Comparison of ENCODE assay signal across 1 cellular context in the genomic region with DNA sequence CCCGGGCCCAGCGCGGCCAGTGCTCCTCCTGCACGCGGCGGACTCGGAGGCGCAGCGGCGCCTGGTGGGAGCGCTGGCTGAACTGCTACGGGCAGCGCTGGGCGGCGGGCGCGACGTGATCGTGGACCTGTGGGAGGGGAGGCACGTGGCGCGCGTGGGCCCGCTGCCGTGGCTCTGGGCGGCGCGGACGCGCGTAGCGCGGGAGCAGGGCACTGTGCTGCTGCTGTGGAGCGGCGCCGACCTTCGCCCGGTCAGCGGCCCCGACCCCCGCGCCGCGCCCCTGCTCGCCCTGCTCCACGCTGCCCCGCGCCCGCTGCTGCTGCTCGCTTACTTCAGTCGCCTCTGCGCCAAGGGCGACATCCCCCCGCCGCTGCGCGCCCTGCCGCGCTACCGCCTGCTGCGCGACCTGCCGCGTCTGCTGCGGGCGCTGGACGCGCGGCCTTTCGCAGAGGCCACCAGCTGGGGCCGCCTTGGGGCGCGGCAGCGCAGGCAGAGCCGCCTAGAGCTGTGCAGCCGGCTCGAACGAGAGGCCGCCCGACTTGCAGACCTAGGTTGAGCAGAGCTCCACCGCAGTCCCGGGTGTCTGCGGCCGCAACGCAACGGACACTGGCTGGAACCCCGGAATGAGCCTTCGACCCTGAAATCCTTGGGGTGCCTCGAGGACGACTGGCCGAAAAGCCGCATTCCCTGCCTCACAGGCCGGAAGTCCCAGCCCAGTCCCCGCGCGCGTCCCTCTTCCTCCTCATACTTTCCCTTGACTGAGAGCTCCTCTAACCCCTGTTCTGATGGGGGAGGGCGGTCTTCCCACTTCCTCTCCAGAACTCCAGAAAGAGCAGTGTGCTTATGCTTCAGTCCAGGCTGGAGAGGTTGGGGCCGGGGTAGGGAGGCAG.
TF ChIP-seq lines count a peak whose summit lies in the region.

No MANE protein-coding gene starts in this region.

TF ChIP-seq in K562, 482 proteins besides CTCF, POLR2A, EP300 and RAD21 (continues in another document):
- no peak for TF ChIP-seq GMEB1 (CRISPR knock-in tag; IDR thresholded peaks at IDR 0.05)
- TF ChIP-seq SETDB1 (IDR thresholded peaks at IDR 0.05; ENCODE audit: low read length): no peak
- no peak for TF ChIP-seq ZNF507 (tag; conservative IDR thresholded peaks at IDR 0.05)
- TF ChIP-seq PCBP2 (IDR thresholded peaks at IDR 0.05; ENCODE audit: low read depth, low read length, poor library complexity, severe bottlenecking): no peak
- no peak for TF ChIP-seq TRIM28 (IDR thresholded peaks at IDR 0.05)
- TF ChIP-seq MAFG (tag; conservative IDR thresholded peaks at IDR 0.05): no peak
- TF ChIP-seq, protein P1, sequence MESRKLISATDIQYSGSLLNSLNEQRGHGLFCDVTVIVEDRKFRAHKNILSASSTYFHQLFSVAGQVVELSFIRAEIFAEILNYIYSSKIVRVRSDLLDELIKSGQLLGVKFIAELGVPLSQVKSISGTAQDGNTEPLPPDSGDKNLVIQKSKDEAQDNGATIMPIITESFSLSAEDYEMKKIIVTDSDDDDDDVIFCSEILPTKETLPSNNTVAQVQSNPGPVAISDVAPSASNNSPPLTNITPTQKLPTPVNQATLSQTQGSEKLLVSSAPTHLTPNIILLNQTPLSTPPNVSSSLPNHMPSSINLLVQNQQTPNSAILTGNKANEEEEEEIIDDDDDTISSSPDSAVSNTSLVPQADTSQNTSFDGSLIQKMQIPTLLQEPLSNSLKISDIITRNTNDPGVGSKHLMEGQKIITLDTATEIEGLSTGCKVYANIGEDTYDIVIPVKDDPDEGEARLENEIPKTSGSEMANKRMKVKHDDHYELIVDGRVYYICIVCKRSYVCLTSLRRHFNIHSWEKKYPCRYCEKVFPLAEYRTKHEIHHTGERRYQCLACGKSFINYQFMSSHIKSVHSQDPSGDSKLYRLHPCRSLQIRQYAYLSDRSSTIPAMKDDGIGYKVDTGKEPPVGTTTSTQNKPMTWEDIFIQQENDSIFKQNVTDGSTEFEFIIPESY (CRISPR knock-in tag; IDR thresholded peaks at IDR 0.05): peak; percentile 87
- peak; percentile 67 for TF ChIP-seq POLR2G (IDR thresholded peaks at IDR 0.05; ENCODE audit: low read depth, low read length)
- no peak for TF ChIP-seq CREB1 (IDR thresholded peaks at IDR 0.05)
- 0 out of 2 replicates have a peak, but pooled peaks have one; percentile 17 for TF ChIP-seq CREB1 (CRISPR knock-in tag; IDR thresholded peaks at IDR 0.05)
- TF ChIP-seq PHF8 (IDR thresholded peaks at IDR 0.05; ENCODE audit: borderline replicate concordance, low read length): no peak
- TF ChIP-seq RBM14 (IDR thresholded peaks at IDR 0.05; ENCODE audit: borderline replicate concordance, insufficient read depth, low read depth, low read length): no peak
- no peak for TF ChIP-seq SMAD4 (CRISPR knock-in tag; conservative IDR thresholded peaks at IDR 0.05)
- peak; percentile 56; the same call in 1 of the 2 replicates for TF ChIP-seq RBFOX2 (IDR thresholded peaks at IDR 0.05; ENCODE audit: low read depth, low read length)
- TF ChIP-seq CLOCK (CRISPR knock-in tag; IDR thresholded peaks at IDR 0.05; ENCODE audit: borderline replicate concordance): no peak
- no peak for TF ChIP-seq XRCC5 (IDR thresholded peaks at IDR 0.05; ENCODE audit: low read depth, low read length)
- TF ChIP-seq SP1 (CRISPR knock-in tag; IDR thresholded peaks at IDR 0.05): no peak
- peak; percentile 53; the same call in 1 of the 2 replicates for TF ChIP-seq SPI1 (IDR thresholded peaks at IDR 0.05; ENCODE audit: borderline replicate concordance, low read depth, low read length)
- TF ChIP-seq RERE (CRISPR knock-in tag; IDR thresholded peaks at IDR 0.05; ENCODE audit: borderline replicate concordance): no peak
- TF ChIP-seq TFAP4 (CRISPR knock-in tag; IDR thresholded peaks at IDR 0.05; ENCODE audit: borderline replicate concordance): peak; percentile 27; the same call in 1 of the 2 replicates
- peak in 1 of 2 experiments; percentile 2 for TF ChIP-seq E2F6 (IDR thresholded peaks at IDR 0.05; ENCODE audit: borderline replicate concordance in 1 of 2, extremely low read depth in 1 of 2, insufficient read depth in 1 of 2, insufficient read length in 1 of 2, low read depth in 1 of 2, low read length in 1 of 2, poor library complexity in 1 of 2, severe bottlenecking in 1 of 2)
